Comparison of ENCODE assay signal across 15 cellular contexts in the genomic region with DNA sequence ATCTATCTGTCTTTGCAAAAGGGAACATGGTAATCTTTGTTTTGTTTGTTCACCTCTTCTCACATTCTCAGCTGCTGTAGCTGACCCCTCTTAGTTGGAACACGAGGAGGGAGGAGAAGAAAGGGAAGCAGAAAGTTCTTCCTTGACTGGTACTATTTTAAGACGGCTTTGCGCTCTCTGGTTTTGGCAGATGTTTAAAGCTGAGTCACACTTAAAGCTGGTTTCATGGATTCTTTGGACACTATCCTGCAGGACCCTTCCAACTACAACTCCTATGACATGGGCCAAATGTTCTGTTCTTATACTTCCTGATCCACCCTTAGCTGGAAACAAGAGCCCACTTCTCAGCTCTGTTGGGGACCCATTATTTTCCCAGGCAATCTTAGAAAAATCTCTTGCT. TPM values are rescaled to one million over a fixed set of nuclear protein-coding genes. Genes with fewer than 3 reads are reported as not detected.
DNase-seq lines count a peak whose midpoint lies in the region; ATAC-seq, FAIRE-seq and TF ChIP-seq lines count a peak whose summit lies in the region.
"Had no signal": no experiment of that assay in that cellular context is flagged by ENCODE, and none has a peak within 500 bp of the region (broad histone marks: within the 10 kb centered on the region; RNA-seq: fewer than 3 reads in every experiment).

No MANE protein-coding gene starts in this region.

- H2BK20ac ChIP-seq in IMR-90 (ENCODE audit: low read depth, low read length) (no peak overlapping the region), H1 (ENCODE audit: low read length) (no peak overlapping the region)

- H3K9me1 ChIP-seq in IMR-90 (ENCODE audit: insufficient read depth, low read length) = no peaks in the 10 kb centered on the region

- FAIRE-seq in H1 (lab: Jason Lieb, UNC) (no peak), HepG2 (lab: Jason Lieb, UNC) (no peak)
- FAIRE-seq: GM18507 had no signal

- no peak overlapping the region for H4K8ac ChIP-seq in IMR-90 (ENCODE audit: low read depth in 2 of 2, low read length in 2 of 2)
- no peak overlapping the region for H4K8ac ChIP-seq in H1 (ENCODE audit: extremely low read depth, insufficient read depth, low read length)
- H4K8ac ChIP-seq in mesendoderm (ENCODE audit: low read depth, low read length) = no peak overlapping the region

- DNase-seq in A172 (ENCODE audit: low spot score) (peak; percentile 46), IMR-90 (peak; percentile 17), H1 (ENCODE audit: low read depth in 1 of 2, low spot score in 2 of 2) (no peak), mesendoderm (peak; percentile 10), UCSD-AML1 (lab: John Stamatoyannopoulos, UW; ENCODE audit: unreplicated experiment) (no peak), HepG2 (ENCODE audit: low spot score) (no peak)
- DNase-seq in activated T-helper 2 cell treated with anti-CD3 and anti-CD28 coated beads, Interferon-gamma antibody, Interleukin-2, Interleukin-4, amounts not matched to agents 10 μg/mL and 5 μg/mL and 100 μg/mL, durations not matched to agents 14 hours and 24 hours and 36 hours (ENCODE audit: low spot score) = no peak
- DNase-seq: activated B cell treated with CpG ODN at 0.5 μM for 24 hours; Caco-2; lower lobe of right lung; stimulated activated CD4-positive, alpha-beta T cell treated with anti-CD3 and anti-CD28 coated beads, Interleukin-4, amount 100 ng/mL, for 24 hours; uterus had no signal

- TF ChIP-seq POLR2A in IMR-90 (IDR thresholded peaks at IDR 0.05; ENCODE audit: low read depth, low read length) (no peak), H1 (IDR thresholded peaks at IDR 0.05; ENCODE audit: control extremely low read depth in 1 of 2, low read depth in 2 of 2, low read length in 2 of 2) (no peak), HepG2 (IDR thresholded peaks at IDR 0.05; ENCODE audit: insufficient read depth in 1 of 2, low read depth in 2 of 2, low read length in 2 of 2) (no peak)

- no peak overlapping the region for H2AK9ac ChIP-seq in IMR-90 (replicated peaks; ENCODE audit: low read depth, low read length, poor library complexity)

- H2BK120ac ChIP-seq in IMR-90 (ENCODE audit: low read depth, low read length) (no peak overlapping the region), H1 (replicated peaks; ENCODE audit: low read depth, low read length) (no peak overlapping the region), mesendoderm (ENCODE audit: low read depth, low read length) (no peak overlapping the region)

- in situ Hi-C loops in IMR-90 (cut with MboI; ENCODE audit: low sequenced_read_pairs) (no loop called here), HepG2 (cut with HindIII; ENCODE audit: extremely low pct_ligation_motif_present, low pct_unique_long_range_greater_than_20kb) (no loop called here)

- H3K27ac ChIP-seq in IMR-90 (ENCODE audit: insufficient read depth, low read length) (no peak overlapping the region), H1 (ENCODE audit: low read depth, low read length) (no peak overlapping the region), mesendoderm (ENCODE audit: low read depth, low read length) (no peak overlapping the region), HepG2 (ENCODE audit: extremely low read length, insufficient read depth, low read length) (no peak overlapping the region)
- H3K27ac ChIP-seq: lower lobe of right lung, uterus had no signal

- H3K27ac Mint-ChIP-seq in activated T-helper 2 cell treated with anti-CD3 and anti-CD28 coated beads, Interferon-gamma antibody, Interleukin-2, Interleukin-4, amounts not matched to agents 10 μg/mL and 5 μg/mL and 100 μg/mL, durations not matched to agents 14 hours and 24 hours and 36 hours = no peak overlapping the region
- H3K27ac Mint-ChIP-seq: activated B cell treated with CpG ODN at 0.5 μM for 24 hours; activated naive CD4-positive, alpha-beta T cell treated with anti-CD3 and anti-CD28 coated beads, Interleukin-2, amount 50 U/mL, for 72 hours had no signal

- no peak overlapping the region for H4K91ac ChIP-seq in IMR-90 (ENCODE audit: insufficient read depth, low read depth, low read length)
- no peak overlapping the region for H4K91ac ChIP-seq in H1 (replicated peaks; ENCODE audit: insufficient read length, low read length)

- peaks cover 2% of the 10 kb centered on the region for H3K4me1 Mint-ChIP-seq in activated T-helper 2 cell treated with anti-CD3 and anti-CD28 coated beads, Interferon-gamma antibody, Interleukin-2, Interleukin-4, amounts not matched to agents 10 μg/mL and 5 μg/mL and 100 μg/mL, durations not matched to agents 14 hours and 24 hours and 36 hours (ENCODE audit: low read depth)
- H3K4me1 Mint-ChIP-seq: activated B cell treated with CpG ODN at 0.5 μM for 24 hours had no signal

- H3K27me3 Mint-ChIP-seq in activated T-helper 2 cell treated with anti-CD3 and anti-CD28 coated beads, Interferon-gamma antibody, Interleukin-2, Interleukin-4, amounts not matched to agents 10 μg/mL and 5 μg/mL and 100 μg/mL, durations not matched to agents 14 hours and 24 hours and 36 hours (ENCODE audit: low read depth) = peaks cover 23% of the 10 kb centered on the region

- H2BK15ac ChIP-seq in IMR-90 (ENCODE audit: low read depth, low read length) (no peak overlapping the region), H1 (ENCODE audit: low read length) (no peak overlapping the region), mesendoderm (replicated peaks; ENCODE audit: low read depth) (no peak overlapping the region)

- H3K36me3 Mint-ChIP-seq in activated T-helper 2 cell treated with anti-CD3 and anti-CD28 coated beads, Interferon-gamma antibody, Interleukin-2, Interleukin-4, amounts not matched to agents 10 μg/mL and 5 μg/mL and 100 μg/mL, durations not matched to agents 14 hours and 24 hours and 36 hours (ENCODE audit: low read depth) = no peaks in the 10 kb centered on the region
- H3K36me3 Mint-ChIP-seq: activated naive CD4-positive, alpha-beta T cell treated with anti-CD3 and anti-CD28 coated beads, Interleukin-2, amount 50 U/mL, for 72 hours had no signal

- BruUV-seq in IMR-90 (replicated peaks; lab: Mats Ljungman, UMichigan) (no TSS peak), HepG2 (replicated peaks; lab: Mats Ljungman, UMichigan) (no TSS peak)

- CTCF ChIA-PET in IMR-90 (lab: Yijun Ruan, JAX) = no interaction called here
- CTCF ChIA-PET in H1 (lab: Charles Lee; ENCODE audit: partially characterized antibody) = interaction anchor here (1.0 kb wide), 1 partner anchor 8 kb away, joined by 3 read pairs; no protein-coding TSS in a partner anchor
- CTCF ChIA-PET in HepG2 (lab: Yijun Ruan, JAX; ENCODE audit: low intra/inter-chr PET ratio, low total read pairs) = no interaction called here

- no peaks in the 10 kb centered on the region; the same call in 1 of the 2 replicates for H3K23me2 ChIP-seq in H1 (ENCODE audit: low read depth, low read length)

- TF ChIP-seq CTCF in IMR-90 (conservative IDR thresholded peaks at IDR 0.05; ENCODE audit: low read depth, low read length) (no peak), H1 (IDR thresholded peaks at IDR 0.05; ENCODE audit: control extremely low read depth in 1 of 3, insufficient read depth in 1 of 3, low read depth in 1 of 3, low read length in 3 of 3) (no peak), HepG2 (CRISPR knock-in tag; IDR thresholded peaks at IDR 0.05) (no peak)

- ATAC-seq in IMR-90 (ENCODE audit: low read depth) (peak; percentile 53), GM21360 (IDR thresholded peaks at IDR 0.05; ENCODE audit: unreplicated experiment) (no peak), HepG2 (no peak)
- ATAC-seq: activated naive CD4-positive, alpha-beta T cell treated with anti-CD3 and anti-CD28 coated beads, Interleukin-2, amount 50 U/mL, for 72 hours had no signal

- no peak overlapping the region for H2AFZ ChIP-seq in IMR-90 (replicated peaks; ENCODE audit: low read length, poor library complexity)
- H2AFZ ChIP-seq in H1 (ENCODE audit: low read length) = no peak overlapping the region
- no peak overlapping the region for H2AFZ ChIP-seq in HepG2 (ENCODE audit: low read length)

- H3K9me3 ChIP-seq in IMR-90 (ENCODE audit: control insufficient read depth, insufficient read depth, low read length) (0 out of 2 replicates have a peak, but pooled peaks cover 2% of the 10 kb centered on the region), H1 (ENCODE audit: insufficient read depth in 2 of 2, low read depth in 1 of 2, low read length in 1 of 2) (no peaks in the 10 kb centered on the region), HepG2 (ENCODE audit: low read length) (no peaks in the 10 kb centered on the region)
- H3K9me3 ChIP-seq: Caco-2, lower lobe of right lung, uterus had no signal

- H3K23ac ChIP-seq in IMR-90 (ENCODE audit: low read depth, low read length) = no peak overlapping the region
- no peak overlapping the region for H3K23ac ChIP-seq in H1 (ENCODE audit: insufficient read length)
- no peak overlapping the region for H3K23ac ChIP-seq in mesendoderm (ENCODE audit: low read length)

- intact Hi-C loops in IMR-90 (cut with micrococcal nuclease) = no loop called here
- intact Hi-C loops in HepG2 (cut with micrococcal nuclease; ENCODE audit: unreplicated experiment) = no loop called here
- intact Hi-C loops in activated T-helper 2 cell treated with anti-CD3 and anti-CD28 coated beads, Interferon-gamma antibody, Interleukin-2, Interleukin-4, amounts not matched to agents 10 μg/mL and 5 μg/mL and 100 μg/mL, durations not matched to agents 14 hours and 24 hours and 36 hours (cut with micrococcal nuclease) = no loop called here

- H3K4me3 ChIP-seq in IMR-90 (ENCODE audit: insufficient read depth, low read depth, low read length) (no peak overlapping the region), H1 (ENCODE audit: extremely low read depth in 1 of 4, insufficient read depth in 2 of 4, low read depth in 3 of 4, low read length in 4 of 4) (no peak overlapping the region), mesendoderm (ENCODE audit: low read length) (no peak overlapping the region), HepG2 (replicated peaks in 1 of 3; ENCODE audit: insufficient read depth in 1 of 3, low read depth in 2 of 3, low read length in 3 of 3) (no peak overlapping the region)
- H3K4me3 ChIP-seq: lower lobe of right lung, uterus had no signal

- no peak overlapping the region for H2BK12ac ChIP-seq in H1 (ENCODE audit: low read depth, low read length)

- H3K79me1 ChIP-seq in IMR-90 (ENCODE audit: low read depth in 1 of 2, low read length in 2 of 2) = no peaks in the 10 kb centered on the region
- no peaks in the 10 kb centered on the region for H3K79me1 ChIP-seq in H1 (ENCODE audit: low read depth, low read length)
- no peaks in the 10 kb centered on the region for H3K79me1 ChIP-seq in mesendoderm (ENCODE audit: low read length)

- TF ChIP-seq RAD21 in IMR-90 (IDR thresholded peaks at IDR 0.05; ENCODE audit: low read length) = no peak
- no peak for TF ChIP-seq RAD21 in H1 (IDR thresholded peaks at IDR 0.05 in 1 of 2, conservative IDR thresholded peaks at IDR 0.05 in 1 of 2; ENCODE audit: low read depth in 2 of 2, low read length in 2 of 2)
- TF ChIP-seq RAD21 in HepG2 (CRISPR knock-in tag; IDR thresholded peaks at IDR 0.05) = no peak

- H3K4me1 ChIP-seq in IMR-90 (ENCODE audit: control insufficient read depth, insufficient read depth, low read length) = no peaks in the 10 kb centered on the region
- H3K4me1 ChIP-seq in H1 (replicated peaks in 1 of 4; ENCODE audit: control insufficient read depth in 3 of 4, insufficient read depth in 4 of 4, low read length in 3 of 4) = peaks cover 0 to 3% (median 3%) of the 10 kb centered on the region in 4 experiments; a peak in 2 of 7 replicates
- no peaks in the 10 kb centered on the region for H3K4me1 ChIP-seq in mesendoderm (ENCODE audit: control insufficient read depth, low read depth, low read length)
- no peaks in the 10 kb centered on the region for H3K4me1 ChIP-seq in HepG2 (ENCODE audit: insufficient read depth, low read length)
- H3K4me1 ChIP-seq: Caco-2, lower lobe of right lung, uterus had no signal

- no peaks in the 10 kb centered on the region for H3K27me3 ChIP-seq in IMR-90 (ENCODE audit: control insufficient read depth, insufficient read depth, low read length)
- H3K27me3 ChIP-seq in H1 (replicated peaks in 1 of 4; ENCODE audit: control insufficient read depth in 3 of 4, extremely low read depth in 1 of 4, insufficient read depth in 3 of 4, low read length in 3 of 4) = no peaks in the 10 kb centered on the region; a peak in 1 of 7 replicates
- H3K27me3 ChIP-seq in mesendoderm (ENCODE audit: insufficient read depth, low read length, poor library complexity) = no peaks in the 10 kb centered on the region
- H3K27me3 ChIP-seq in HepG2 (ENCODE audit: control insufficient read depth in 1 of 2, insufficient read depth in 2 of 2, low read length in 2 of 2) = peaks cover 0 to 21% of the 10 kb centered on the region in 2 experiments; a peak in 3 of 5 replicates
- H3K27me3 ChIP-seq: uterus had no signal

- no peak overlapping the region for H4K5ac ChIP-seq in IMR-90 (ENCODE audit: low read depth, low read length)
- H4K5ac ChIP-seq in H1 (ENCODE audit: insufficient read length, low read depth, low read length) = no peak overlapping the region
- H4K5ac ChIP-seq in mesendoderm (ENCODE audit: low read length) = no peak overlapping the region

- no peak overlapping the region for H2BK5ac ChIP-seq in IMR-90 (ENCODE audit: low read depth, low read length, poor library complexity, severe bottlenecking)
- H2BK5ac ChIP-seq in H1 (ENCODE audit: low read depth, low read length) = no peak overlapping the region
- no peak overlapping the region for H2BK5ac ChIP-seq in mesendoderm (ENCODE audit: low read length)

- no CpG with 5 or more reads among the region's 3 CpGs for WGBS in IMR-90 (ENCODE audit: extremely low coverage in 2 of 2, insufficient read length in 1 of 2), 2 experiments
- 97% methylated on average over 3 of the region's 3 CpGs; no CpG with 5 or more reads in 1 of the 2 experiments for WGBS in H1 (ENCODE audit: extremely low coverage in 1 of 2, insufficient coverage in 1 of 2, insufficient read length in 1 of 2, insufficient replicate concordance in 2 of 2, low coverage in 1 of 2, low lambda C conversion rate in 2 of 2, missing lambda C conversion rate in 1 of 2), 2 experiments
- WGBS in mesendoderm (ENCODE audit: extremely low coverage, insufficient coverage, low lambda C conversion rate) = no CpG with 5 or more reads among the region's 3 CpGs
- WGBS in HepG2 (ENCODE audit: low lambda C conversion rate) = 34% methylated on average over 3 of the region's 3 CpGs

- no peaks in the 10 kb centered on the region for H3K79me2 ChIP-seq in H1 (ENCODE audit: control insufficient read depth in 1 of 2, insufficient read depth in 2 of 2, low read length in 2 of 2)
- H3K79me2 ChIP-seq in mesendoderm (ENCODE audit: control insufficient read depth, insufficient read depth, low read length) = no peaks in the 10 kb centered on the region
- H3K79me2 ChIP-seq in HepG2 (ENCODE audit: insufficient read depth, low read length) = no peaks in the 10 kb centered on the region

- H3K14ac ChIP-seq in IMR-90 (replicated peaks; ENCODE audit: low read depth, low read length) (no peak overlapping the region), H1 (ENCODE audit: insufficient read length) (no peak overlapping the region)

- no peak overlapping the region for H2AK5ac ChIP-seq in IMR-90 (ENCODE audit: low read depth, low read length)
- H2AK5ac ChIP-seq in H1 (ENCODE audit: low read depth, low read length) = no peak overlapping the region
- H2AK5ac ChIP-seq in mesendoderm (ENCODE audit: low read length) = no peak overlapping the region

- no peaks in the 10 kb centered on the region for H3K9me3 Mint-ChIP-seq in activated T-helper 2 cell treated with anti-CD3 and anti-CD28 coated beads, Interferon-gamma antibody, Interleukin-2, Interleukin-4, amounts not matched to agents 10 μg/mL and 5 μg/mL and 100 μg/mL, durations not matched to agents 14 hours and 24 hours and 36 hours
- H3K9me3 Mint-ChIP-seq: activated B cell treated with CpG ODN at 0.5 μM for 24 hours; activated naive CD4-positive, alpha-beta T cell treated with anti-CD3 and anti-CD28 coated beads, Interleukin-2, amount 50 U/mL, for 72 hours had no signal

- peak overlapping the region; percentile 46; the same call in 1 of the 2 replicates for H3K4me2 ChIP-seq in IMR-90 (ENCODE audit: low read depth, low read length)
- H3K4me2 ChIP-seq in H1 (ENCODE audit: insufficient read depth in 1 of 2, low read depth in 2 of 2, low read length in 2 of 2) = no peak overlapping the region
- H3K4me2 ChIP-seq in mesendoderm (ENCODE audit: low read length) = no peak overlapping the region
- H3K4me2 ChIP-seq in HepG2 (ENCODE audit: low read depth, low read length) = no peak overlapping the region

- dilution Hi-C loops in IMR-90 (cut with HindIII; ENCODE audit: low sequenced_read_pairs, unreplicated experiment) = no loop called here

- H3K18ac ChIP-seq in IMR-90 (ENCODE audit: low read depth, low read length) (no peak overlapping the region), H1 (ENCODE audit: extremely low read depth, low read length) (peak overlapping the region; percentile 42; the same call in 1 of the 2 replicates), mesendoderm (ENCODE audit: low read length) (no peak overlapping the region)

- POLR2A ChIA-PET in IMR-90 (lab: Charles Lee; ENCODE audit: unreplicated experiment) = no interaction called here
- POLR2A ChIA-PET in H1 (lab: Charles Lee; ENCODE audit: partially characterized antibody) = no interaction called here
- POLR2A ChIA-PET in HepG2 (lab: Yijun Ruan, JAX) = no interaction called here

- no peak overlapping the region for H3K56ac ChIP-seq in IMR-90 (ENCODE audit: extremely low read depth, insufficient read depth, low read length)
- no peak overlapping the region for H3K56ac ChIP-seq in H1 (replicated peaks; ENCODE audit: insufficient read length, low read depth, low read length)
- no peak overlapping the region for H3K56ac ChIP-seq in mesendoderm (ENCODE audit: low read length)

- no peak overlapping the region for H3K4ac ChIP-seq in IMR-90 (ENCODE audit: low read depth, low read length)
- no peak overlapping the region for H3K4ac ChIP-seq in H1 (replicated peaks; ENCODE audit: insufficient read length, low read depth, low read length)
- H3K4ac ChIP-seq in mesendoderm (ENCODE audit: low read depth, low read length) = no peak overlapping the region

- TF ChIP-seq EP300 in H1 (IDR thresholded peaks at IDR 0.05; ENCODE audit: borderline replicate concordance in 1 of 2, low read depth in 2 of 2, low read length in 2 of 2) (no peak), HepG2 (IDR thresholded peaks at IDR 0.05; ENCODE audit: low read depth in 2 of 2, low read length in 2 of 2) (no peak), HepG2 (CRISPR knock-in tag; IDR thresholded peaks at IDR 0.05; ENCODE audit: borderline replicate concordance) (no peak)

- no peak overlapping the region for H3K4me3 Mint-ChIP-seq in activated T-helper 2 cell treated with anti-CD3 and anti-CD28 coated beads, Interferon-gamma antibody, Interleukin-2, Interleukin-4, amounts not matched to agents 10 μg/mL and 5 μg/mL and 100 μg/mL, durations not matched to agents 14 hours and 24 hours and 36 hours (ENCODE audit: low read depth)
- H3K4me3 Mint-ChIP-seq: activated B cell treated with CpG ODN at 0.5 μM for 24 hours had no signal

- H3K36me3 ChIP-seq in IMR-90 (ENCODE audit: control insufficient read depth, insufficient read depth, low read length) (no peaks in the 10 kb centered on the region), H1 (ENCODE audit: control insufficient read depth in 2 of 4, insufficient read depth in 4 of 4, low read length in 3 of 4) (no peaks in the 10 kb centered on the region), mesendoderm (ENCODE audit: control insufficient read depth, insufficient read depth, low read length) (no peaks in the 10 kb centered on the region), HepG2 (replicated peaks in 1 of 2; ENCODE audit: control insufficient read depth in 1 of 2, insufficient read depth in 2 of 2, low read length in 2 of 2) (no peaks in the 10 kb centered on the region)
- H3K36me3 ChIP-seq: lower lobe of right lung, uterus had no signal

- H3K9ac ChIP-seq in IMR-90 (ENCODE audit: low read depth, low read length) (no peak overlapping the region), H1 (replicated peaks in 1 of 4; ENCODE audit: extremely low read depth in 1 of 4, low read depth in 3 of 4, low read length in 3 of 4) (no peak overlapping the region), mesendoderm (ENCODE audit: low read length) (no peak overlapping the region), HepG2 (ENCODE audit: insufficient read depth, low read depth, low read length) (no peak overlapping the region)

- H4K20me1 ChIP-seq in IMR-90 (ENCODE audit: insufficient read depth, low read length) (no peaks in the 10 kb centered on the region), H1 (replicated peaks in 1 of 2; ENCODE audit: control insufficient read depth in 1 of 2, insufficient read depth in 2 of 2, low read length in 2 of 2) (no peaks in the 10 kb centered on the region), HepG2 (ENCODE audit: insufficient read depth, low read length) (no peaks in the 10 kb centered on the region)

RNA-seq across cellular contexts. Expression of gene FXR1, which starts 40.6 kb away (rescaled TPM):
- 197 and 229 TPM in 2 replicates for total RNA-seq in A172 (2014; rRNA removed; shearing (Covaris generic))
- total RNA-seq in IMR-90 (2012; rRNA removed) (182 and 242 TPM in 2 replicates), HepG2 (2016; rRNA removed; fragmentation: Illumina TruSeq; extraction: Trizol) (132 and 205 TPM in 2 replicates)
- polyA plus RNA-seq in IMR-90 (2012; rRNA removed) (95.8 and 110 TPM in 2 replicates), H1 (2011; rRNA removed) (80.4 and 108 TPM in 2 replicates), HepG2 (2011; rRNA removed) (86.5 and 104 TPM in 2 replicates)
- 31.1 and 46.4 TPM in 2 replicates for polyA plus RNA-seq in IMR-90 (2012; cell fraction: cytosol; rRNA removed)
- 17.1 and 85.2 TPM in 2 replicates for polyA plus RNA-seq in IMR-90 (2012; cell fraction: nucleus; rRNA removed; ENCODE audit: low replicate concordance)
- 264 and 283 TPM in 2 replicates for total RNA-seq in H1 (2021; fragmentation: NEBNext Ultra II Directional; extraction: Animal tissue kit (Norgen Biotek cat#: 25700))
- polyA plus RNA-seq in H1 (2011; cell fraction: cytosol; rRNA removed) = 203 TPM
- 112 TPM for polyA plus RNA-seq in H1 (2011; cell fraction: nucleus; rRNA removed)
- polyA plus RNA-seq in H1 (2012, experiment 1 of 2) = 197 to 222 TPM (median 212 TPM) in 4 replicates
- 16.1 TPM for polyA plus RNA-seq in H1 (2012, experiment 2 of 2)
- polyA plus RNA-seq in H1 (2013, experiment 1 of 2) = 190 TPM
- polyA plus RNA-seq in H1 (2013, experiment 2 of 2) = 185 TPM
- 278 and 279 TPM in 2 replicates for polyA minus RNA-seq in H1 (2011; rRNA and poly(A)+ RNA removed)
- polyA minus RNA-seq in H1 (2011; cell fraction: cytosol; rRNA and poly(A)+ RNA removed) = 159 TPM
- polyA minus RNA-seq in H1 (2011; cell fraction: nucleus; rRNA and poly(A)+ RNA removed) = 248 TPM
- polyA plus RNA-seq in mesendoderm (2013, experiment 1 of 2) = 186 TPM
- polyA plus RNA-seq in mesendoderm (2013, experiment 2 of 2) = 188 TPM
- 37.1 and 44.6 TPM in 2 replicates for total RNA-seq in HepG2 (2016; cell fraction: cytosol; rRNA removed; fragmentation: Illumina TruSeq; extraction: Trizol; ENCODE audit: low read depth)
- 135 and 198 TPM in 2 replicates for total RNA-seq in HepG2 (2016; cell fraction: insoluble cytoplasmic fraction; rRNA removed; fragmentation: Illumina TruSeq; extraction: Trizol)
- 87.8 and 120 TPM in 2 replicates for total RNA-seq in HepG2 (2016; cell fraction: membrane; rRNA removed; fragmentation: Illumina TruSeq; extraction: Trizol)
- total RNA-seq in HepG2 (2016; cell fraction: nucleus; rRNA removed; fragmentation: Illumina TruSeq; extraction: Trizol) = 128 and 139 TPM in 2 replicates
- 82.8 and 98.2 TPM in 2 replicates for polyA plus RNA-seq in HepG2 (2011; cell fraction: cytosol; rRNA removed)
- 47.1 and 61.6 TPM in 2 replicates for polyA plus RNA-seq in HepG2 (2011; cell fraction: nucleus; rRNA removed)
- 119 and 140 TPM in 2 replicates for polyA plus RNA-seq in HepG2 (2012)
- 22.4 and 28.0 TPM in 2 replicates for polyA plus RNA-seq in HepG2 (2016; cell fraction: cytosol; fragmentation: Illumina TruSeq; extraction: Trizol; ENCODE audit: low read depth)
- 179 and 182 TPM in 2 replicates for polyA plus RNA-seq in HepG2 (2016; cell fraction: insoluble cytoplasmic fraction; fragmentation: Illumina TruSeq; extraction: Trizol; ENCODE audit: low read depth)
- 62.8 and 82.1 TPM in 2 replicates for polyA plus RNA-seq in HepG2 (2016; cell fraction: membrane; fragmentation: Illumina TruSeq; extraction: Trizol; ENCODE audit: low read depth)
- polyA plus RNA-seq in HepG2 (2016; cell fraction: nucleus; fragmentation: Illumina TruSeq; extraction: Trizol; ENCODE audit: insufficient read depth, low read depth) = 103 and 104 TPM in 2 replicates
- 75.9 and 134 TPM in 2 replicates for polyA minus RNA-seq in HepG2 (2011; rRNA and poly(A)+ RNA removed; ENCODE audit: low replicate concordance)
- polyA minus RNA-seq in HepG2 (2011; cell fraction: cytosol; rRNA and poly(A)+ RNA removed) = 87.1 and 98.8 TPM in 2 replicates
- polyA minus RNA-seq in HepG2 (2011; cell fraction: nucleus; rRNA and poly(A)+ RNA removed) = 248 and 258 TPM in 2 replicates
- total RNA-seq in activated T-helper 2 cell treated with anti-CD3 and anti-CD28 coated beads, Interferon-gamma antibody, Interleukin-2, Interleukin-4, amounts not matched to agents 10 μg/mL and 5 μg/mL and 100 μg/mL, durations not matched to agents 14 hours and 24 hours and 36 hours = 163 and 170 TPM in 2 replicates

Comparison
In these comparisons a context has a peak if more than half of its experiments do, and no peak if none do; other contexts are left out.
1. DNase-seq: peak in A172 (single experiment), IMR-90 (single experiment) and mesendoderm (single experiment); none in H1 (0 of 2), UCSD-AML1 (single experiment), HepG2 (single experiment) and activated T-helper 2 cell treated with anti-CD3 and anti-CD28 coated beads, Interferon-gamma antibody, Interleukin-2, Interleukin-4, amounts not matched to agents 10 μg/mL and 5 μg/mL and 100 μg/mL, durations not matched to agents 14 hours and 24 hours and 36 hours (single experiment).